ENCODE assay signal across 8 cellular contexts in the genomic region with DNA sequence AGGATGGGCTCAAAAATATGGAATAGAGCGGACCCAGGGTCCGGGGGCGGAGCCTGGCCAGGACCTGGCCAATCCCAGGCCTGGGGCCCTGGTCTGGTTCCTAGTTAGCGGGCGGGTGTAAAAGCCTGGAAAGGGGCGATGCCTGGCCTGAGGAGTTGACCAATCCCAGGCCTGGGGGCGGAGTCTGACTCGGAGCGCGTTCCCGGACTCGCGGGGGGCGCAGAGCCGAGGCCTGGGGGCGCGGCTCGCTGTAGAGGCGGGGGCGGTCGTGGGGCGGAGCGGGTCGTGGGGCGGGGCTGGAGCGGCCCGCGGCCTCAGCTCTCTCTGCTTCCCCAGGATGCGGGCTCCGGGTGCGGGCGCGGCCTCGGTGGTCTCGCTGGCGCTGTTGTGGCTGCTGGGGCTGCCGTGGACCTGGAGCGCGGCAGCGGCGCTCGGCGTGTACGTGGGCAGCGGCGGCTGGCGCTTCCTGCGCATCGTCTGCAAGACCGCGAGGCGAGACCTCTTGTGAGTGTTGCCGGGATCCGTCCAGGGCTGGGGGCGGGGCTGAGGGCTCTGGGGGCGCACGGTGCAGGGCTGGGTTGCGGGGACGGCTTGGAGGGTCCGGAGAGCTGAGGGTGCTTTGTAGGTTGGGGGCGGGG. TPM values are rescaled to one million over a fixed set of nuclear protein-coding genes. Genes with fewer than 3 reads are reported as not detected.
DNase-seq lines count a peak whose midpoint lies in the region; ATAC-seq and TF ChIP-seq lines count a peak whose summit lies in the region.

A gene (plus strand): TSS at position 321 of the 638 bp plus-strand sequence. CDS start 17 bp downstream, at position 338.

- H3K4me3 ChIP-seq in esophagus muscularis mucosa: peak within 1 kb of the TSS; percentile 63 to 94 (median 75)
- peak within 1 kb of the TSS; percentile 87 to 91 for H3K4me3 ChIP-seq in muscle layer of colon (ENCODE audit: low read depth in 1 of 2, low read length in 2 of 2)

- H3K27ac ChIP-seq in esophagus muscularis mucosa (replicated peaks in 1 of 4) (peak within 1 kb of the TSS; percentile 87 to 94 (median 92)), muscle layer of colon (ENCODE audit: low read depth, low read length) (peak within 1 kb of the TSS; percentile 85)

- no peak for TF ChIP-seq CTCF in esophagus muscularis mucosa (IDR thresholded peaks at IDR 0.05)

- H3K27me3 ChIP-seq in esophagus muscularis mucosa: no peaks in the 10 kb centered on the region
- no peaks in the 10 kb centered on the region for H3K27me3 ChIP-seq in muscle layer of colon (ENCODE audit: control insufficient read depth in 1 of 2, insufficient read depth in 2 of 2, low read length in 2 of 2)

- H3K4me3 Mint-ChIP-seq in IgD-negative memory B cell: peak within 1 kb of the TSS; percentile 79 to 98 (median 97)

- H3K4me1 ChIP-seq in esophagus muscularis mucosa (peaks cover 30 to 64% (median 51%) of the 10 kb centered on the region in 4 donors), muscle layer of colon (ENCODE audit: insufficient read depth, low read length) (peaks cover 24% of the 10 kb centered on the region)

- TF ChIP-seq POLR2A in esophagus muscularis mucosa (IDR thresholded peaks at IDR 0.05; ENCODE audit: low read depth): no peak

- peak within 1 kb of the TSS; percentile 32 to 96 (median 82) for H3K27ac Mint-ChIP-seq in IgD-negative memory B cell

- no peaks in the 10 kb centered on the region for H3K27me3 Mint-ChIP-seq in IgD-negative memory B cell

- DNase-seq in DMS 273 (lab: John Stamatoyannopoulos, UW; ENCODE audit: unreplicated experiment): peak; percentile 100
- peak; percentile 99 for DNase-seq in OCI-M1 (lab: John Stamatoyannopoulos, UW)
- peak; percentile 80 for DNase-seq in activated T-helper 1 cell treated with Interleukin-2 at 50 U/mL for 16 hours (ENCODE audit: low read depth)
- peak; percentile 100 for DNase-seq in esophagus muscularis mucosa (ENCODE audit: extremely low spot score)
- DNase-seq in stimulated activated CD8-positive, alpha-beta memory T cell treated with anti-CD3 and anti-CD28 coated beads, Interleukin-4, amount 100 ng/mL, for 48 hours: peak; percentile 96

- H3K9ac ChIP-seq in muscle layer of colon (ENCODE audit: low read length): peak within 1 kb of the TSS; percentile 65

- peaks cover 3% of the 10 kb centered on the region for H3K36me3 Mint-ChIP-seq in IgD-negative memory B cell

- H3K9me3 Mint-ChIP-seq in IgD-negative memory B cell: no peaks in the 10 kb centered on the region

- TF ChIP-seq EP300 in esophagus muscularis mucosa (IDR thresholded peaks at IDR 0.05): no peak

- peaks cover 0 to 4% (median 0%) of the 10 kb centered on the region in 4 donors for H3K36me3 ChIP-seq in esophagus muscularis mucosa
- no peaks in the 10 kb centered on the region for H3K36me3 ChIP-seq in muscle layer of colon (ENCODE audit: insufficient read depth, low read length)

- peaks cover 3 to 16% (median 13%) of the 10 kb centered on the region in 3 donors for H3K4me1 Mint-ChIP-seq in IgD-negative memory B cell

- intact Hi-C loops in esophagus muscularis mucosa (cut with DNase I): no loop called here

- 0% methylated on average over 6 of the region's 61 CpGs for WGBS in esophagus muscularis mucosa

- peak; percentile 66 for ATAC-seq in GM21526 (IDR thresholded peaks at IDR 0.05; ENCODE audit: low FRiP score, unreplicated experiment)

- H3K9me3 ChIP-seq in esophagus muscularis mucosa: no peaks in the 10 kb centered on the region
- H3K9me3 ChIP-seq in muscle layer of colon (ENCODE audit: low read length): no peaks in the 10 kb centered on the region

RNA-seq across cellular contexts. Expression of the gene that starts here (rescaled TPM):
- 4.5 TPM for polyA plus RNA-seq in IgD-negative memory B cell
- total RNA-seq in esophagus muscularis mucosa: 10 to 100 TPM; 15.9 to 26.1 (median 19.4) TPM

Comparison
In these comparisons a context has a peak if more than half of its experiments do, and no peak if none do; other contexts are left out.
1. Peak in every context shown above with its lines: DNase-seq, ATAC-seq, H3K4me3 ChIP-seq and H3K27ac ChIP-seq.